ENCODE assay signal across 1 cellular context in the genomic region with DNA sequence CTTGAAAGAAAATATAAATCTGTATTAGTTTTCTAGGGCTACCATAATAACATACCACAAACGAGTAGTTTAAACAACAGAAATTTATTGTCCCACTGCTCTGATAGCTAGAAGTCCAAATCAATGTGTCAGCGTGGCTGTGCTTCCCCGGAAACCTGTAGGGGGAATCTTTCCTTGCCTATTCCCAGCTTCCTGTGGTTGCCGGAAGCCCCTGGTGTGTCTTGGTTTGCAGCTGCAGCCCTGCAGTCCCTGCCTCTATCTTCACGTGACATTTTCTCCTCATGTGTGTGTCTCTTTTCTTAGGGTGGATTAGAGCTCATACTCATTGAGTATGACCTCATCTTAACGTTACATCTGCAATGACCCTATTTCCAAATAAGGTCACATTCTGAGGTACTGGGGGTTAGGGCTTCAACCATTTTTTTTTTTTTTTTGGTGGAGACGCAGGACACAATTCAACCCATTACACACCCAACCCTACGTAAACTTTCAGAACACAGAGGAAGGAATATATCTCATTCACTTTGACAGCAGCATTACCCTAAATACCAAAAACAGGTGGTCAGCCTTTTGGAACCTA.
TF ChIP-seq lines count a peak whose summit lies in the region.

No MANE protein-coding gene starts in this region.

TF ChIP-seq in GM23338, 12 proteins besides CTCF, POLR2A, EP300 and RAD21 (continued from another document):
- TF ChIP-seq, protein P1, sequence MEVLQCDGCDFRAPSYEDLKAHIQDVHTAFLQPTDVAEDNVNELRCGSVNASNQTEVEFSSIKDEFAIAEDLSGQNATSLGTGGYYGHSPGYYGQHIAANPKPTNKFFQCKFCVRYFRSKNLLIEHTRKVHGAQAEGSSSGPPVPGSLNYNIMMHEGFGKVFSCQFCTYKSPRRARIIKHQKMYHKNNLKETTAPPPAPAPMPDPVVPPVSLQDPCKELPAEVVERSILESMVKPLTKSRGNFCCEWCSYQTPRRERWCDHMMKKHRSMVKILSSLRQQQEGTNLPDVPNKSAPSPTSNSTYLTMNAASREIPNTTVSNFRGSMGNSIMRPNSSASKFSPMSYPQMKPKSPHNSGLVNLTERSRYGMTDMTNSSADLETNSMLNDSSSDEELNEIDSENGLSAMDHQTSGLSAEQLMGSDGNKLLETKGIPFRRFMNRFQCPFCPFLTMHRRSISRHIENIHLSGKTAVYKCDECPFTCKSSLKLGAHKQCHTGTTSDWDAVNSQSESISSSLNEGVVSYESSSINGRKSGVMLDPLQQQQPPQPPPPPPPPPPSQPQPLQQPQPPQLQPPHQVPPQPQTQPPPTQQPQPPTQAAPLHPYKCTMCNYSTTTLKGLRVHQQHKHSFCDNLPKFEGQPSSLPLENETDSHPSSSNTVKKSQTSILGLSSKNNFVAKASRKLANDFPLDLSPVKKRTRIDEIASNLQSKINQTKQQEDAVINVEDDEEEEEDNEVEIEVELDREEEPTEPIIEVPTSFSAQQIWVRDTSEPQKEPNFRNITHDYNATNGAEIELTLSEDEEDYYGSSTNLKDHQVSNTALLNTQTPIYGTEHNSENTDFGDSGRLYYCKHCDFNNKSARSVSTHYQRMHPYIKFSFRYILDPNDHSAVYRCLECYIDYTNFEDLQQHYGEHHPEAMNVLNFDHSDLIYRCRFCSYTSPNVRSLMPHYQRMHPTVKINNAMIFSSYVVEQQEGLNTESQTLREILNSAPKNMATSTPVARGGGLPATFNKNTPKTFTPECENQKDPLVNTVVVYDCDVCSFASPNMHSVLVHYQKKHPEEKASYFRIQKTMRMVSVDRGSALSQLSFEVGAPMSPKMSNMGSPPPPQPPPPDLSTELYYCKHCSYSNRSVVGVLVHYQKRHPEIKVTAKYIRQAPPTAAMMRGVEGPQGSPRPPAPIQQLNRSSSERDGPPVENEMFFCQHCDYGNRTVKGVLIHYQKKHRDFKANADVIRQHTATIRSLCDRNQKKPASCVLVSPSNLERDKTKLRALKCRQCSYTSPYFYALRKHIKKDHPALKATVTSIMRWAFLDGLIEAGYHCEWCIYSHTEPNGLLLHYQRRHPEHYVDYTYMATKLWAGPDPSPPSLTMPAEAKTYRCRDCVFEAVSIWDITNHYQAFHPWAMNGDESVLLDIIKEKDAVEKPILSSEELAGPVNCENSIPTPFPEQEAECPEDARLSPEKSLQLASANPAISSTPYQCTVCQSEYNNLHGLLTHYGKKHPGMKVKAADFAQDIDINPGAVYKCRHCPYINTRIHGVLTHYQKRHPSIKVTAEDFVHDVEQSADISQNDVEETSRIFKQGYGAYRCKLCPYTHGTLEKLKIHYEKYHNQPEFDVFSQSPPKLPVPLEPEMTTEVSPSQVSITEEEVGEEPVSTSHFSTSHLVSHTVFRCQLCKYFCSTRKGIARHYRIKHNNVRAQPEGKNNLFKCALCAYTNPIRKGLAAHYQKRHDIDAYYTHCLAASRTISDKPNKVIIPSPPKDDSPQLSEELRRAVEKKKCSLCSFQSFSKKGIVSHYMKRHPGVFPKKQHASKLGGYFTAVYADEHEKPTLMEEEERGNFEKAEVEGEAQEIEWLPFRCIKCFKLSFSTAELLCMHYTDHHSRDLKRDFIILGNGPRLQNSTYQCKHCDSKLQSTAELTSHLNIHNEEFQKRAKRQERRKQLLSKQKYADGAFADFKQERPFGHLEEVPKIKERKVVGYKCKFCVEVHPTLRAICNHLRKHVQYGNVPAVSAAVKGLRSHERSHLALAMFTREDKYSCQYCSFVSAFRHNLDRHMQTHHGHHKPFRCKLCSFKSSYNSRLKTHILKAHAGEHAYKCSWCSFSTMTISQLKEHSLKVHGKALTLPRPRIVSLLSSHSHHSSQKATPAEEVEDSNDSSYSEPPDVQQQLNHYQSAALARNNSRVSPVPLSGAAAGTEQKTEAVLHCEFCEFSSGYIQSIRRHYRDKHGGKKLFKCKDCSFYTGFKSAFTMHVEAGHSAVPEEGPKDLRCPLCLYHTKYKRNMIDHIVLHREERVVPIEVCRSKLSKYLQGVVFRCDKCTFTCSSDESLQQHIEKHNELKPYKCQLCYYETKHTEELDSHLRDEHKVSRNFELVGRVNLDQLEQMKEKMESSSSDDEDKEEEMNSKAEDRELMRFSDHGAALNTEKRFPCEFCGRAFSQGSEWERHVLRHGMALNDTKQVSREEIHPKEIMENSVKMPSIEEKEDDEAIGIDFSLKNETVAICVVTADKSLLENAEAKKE (CRISPR knock-in tag; IDR thresholded peaks at IDR 0.05), result no peak
- no peak for TF ChIP-seq ZNF114 (CRISPR knock-in tag; IDR thresholded peaks at IDR 0.05)
- no peak for TF ChIP-seq POLR2AphosphoS5 (IDR thresholded peaks at IDR 0.05; ENCODE audit: low read depth)
- no peak for TF ChIP-seq EZH2 (IDR thresholded peaks at IDR 0.05; ENCODE audit: low read depth, unreplicated experiment)
- no peak for TF ChIP-seq CREB1 (CRISPR knock-in tag; IDR thresholded peaks at IDR 0.05; ENCODE audit: low read depth)
- no peak for TF ChIP-seq STAT1 (IDR thresholded peaks at IDR 0.05; ENCODE audit: unreplicated experiment)
- TF ChIP-seq ZNF331 (CRISPR knock-in tag; IDR thresholded peaks at IDR 0.05; ENCODE audit: low read depth), result no peak
- TF ChIP-seq, protein P2, sequence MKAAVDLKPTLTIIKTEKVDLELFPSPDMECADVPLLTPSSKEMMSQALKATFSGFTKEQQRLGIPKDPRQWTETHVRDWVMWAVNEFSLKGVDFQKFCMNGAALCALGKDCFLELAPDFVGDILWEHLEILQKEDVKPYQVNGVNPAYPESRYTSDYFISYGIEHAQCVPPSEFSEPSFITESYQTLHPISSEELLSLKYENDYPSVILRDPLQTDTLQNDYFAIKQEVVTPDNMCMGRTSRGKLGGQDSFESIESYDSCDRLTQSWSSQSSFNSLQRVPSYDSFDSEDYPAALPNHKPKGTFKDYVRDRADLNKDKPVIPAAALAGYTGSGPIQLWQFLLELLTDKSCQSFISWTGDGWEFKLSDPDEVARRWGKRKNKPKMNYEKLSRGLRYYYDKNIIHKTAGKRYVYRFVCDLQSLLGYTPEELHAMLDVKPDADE (IDR thresholded peaks at IDR 0.05), result no peak
TF ChIP-seq in GM23338: peak in this region for 0.
